In genomic region chr18:76451475-76452331, GRCh38 we compare ENCODE assay signal across 1 cellular context.
TF ChIP-seq lines count a peak whose summit lies in the region.

No MANE protein-coding gene starts in this region.

TF ChIP-seq in GM23338, 12 proteins besides CTCF, POLR2A, EP300 and RAD21 (continued from another document):
- TF ChIP-seq, protein P1, sequence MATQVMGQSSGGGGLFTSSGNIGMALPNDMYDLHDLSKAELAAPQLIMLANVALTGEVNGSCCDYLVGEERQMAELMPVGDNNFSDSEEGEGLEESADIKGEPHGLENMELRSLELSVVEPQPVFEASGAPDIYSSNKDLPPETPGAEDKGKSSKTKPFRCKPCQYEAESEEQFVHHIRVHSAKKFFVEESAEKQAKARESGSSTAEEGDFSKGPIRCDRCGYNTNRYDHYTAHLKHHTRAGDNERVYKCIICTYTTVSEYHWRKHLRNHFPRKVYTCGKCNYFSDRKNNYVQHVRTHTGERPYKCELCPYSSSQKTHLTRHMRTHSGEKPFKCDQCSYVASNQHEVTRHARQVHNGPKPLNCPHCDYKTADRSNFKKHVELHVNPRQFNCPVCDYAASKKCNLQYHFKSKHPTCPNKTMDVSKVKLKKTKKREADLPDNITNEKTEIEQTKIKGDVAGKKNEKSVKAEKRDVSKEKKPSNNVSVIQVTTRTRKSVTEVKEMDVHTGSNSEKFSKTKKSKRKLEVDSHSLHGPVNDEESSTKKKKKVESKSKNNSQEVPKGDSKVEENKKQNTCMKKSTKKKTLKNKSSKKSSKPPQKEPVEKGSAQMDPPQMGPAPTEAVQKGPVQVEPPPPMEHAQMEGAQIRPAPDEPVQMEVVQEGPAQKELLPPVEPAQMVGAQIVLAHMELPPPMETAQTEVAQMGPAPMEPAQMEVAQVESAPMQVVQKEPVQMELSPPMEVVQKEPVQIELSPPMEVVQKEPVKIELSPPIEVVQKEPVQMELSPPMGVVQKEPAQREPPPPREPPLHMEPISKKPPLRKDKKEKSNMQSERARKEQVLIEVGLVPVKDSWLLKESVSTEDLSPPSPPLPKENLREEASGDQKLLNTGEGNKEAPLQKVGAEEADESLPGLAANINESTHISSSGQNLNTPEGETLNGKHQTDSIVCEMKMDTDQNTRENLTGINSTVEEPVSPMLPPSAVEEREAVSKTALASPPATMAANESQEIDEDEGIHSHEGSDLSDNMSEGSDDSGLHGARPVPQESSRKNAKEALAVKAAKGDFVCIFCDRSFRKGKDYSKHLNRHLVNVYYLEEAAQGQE (IDR thresholded peaks at IDR 0.05; ENCODE audit: unreplicated experiment), result no peak
- TF ChIP-seq ZNF114 (CRISPR knock-in tag; IDR thresholded peaks at IDR 0.05) (no peak), JUNB (IDR thresholded peaks at IDR 0.05; ENCODE audit: unreplicated experiment) (no peak)
- TF ChIP-seq, protein P2, sequence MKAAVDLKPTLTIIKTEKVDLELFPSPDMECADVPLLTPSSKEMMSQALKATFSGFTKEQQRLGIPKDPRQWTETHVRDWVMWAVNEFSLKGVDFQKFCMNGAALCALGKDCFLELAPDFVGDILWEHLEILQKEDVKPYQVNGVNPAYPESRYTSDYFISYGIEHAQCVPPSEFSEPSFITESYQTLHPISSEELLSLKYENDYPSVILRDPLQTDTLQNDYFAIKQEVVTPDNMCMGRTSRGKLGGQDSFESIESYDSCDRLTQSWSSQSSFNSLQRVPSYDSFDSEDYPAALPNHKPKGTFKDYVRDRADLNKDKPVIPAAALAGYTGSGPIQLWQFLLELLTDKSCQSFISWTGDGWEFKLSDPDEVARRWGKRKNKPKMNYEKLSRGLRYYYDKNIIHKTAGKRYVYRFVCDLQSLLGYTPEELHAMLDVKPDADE (IDR thresholded peaks at IDR 0.05), result no peak
